1 cellular context compared by ENCODE assay signal in genomic region chr6:158633127-158633526, GRCh38.
TF ChIP-seq lines count a peak whose summit lies in the region.

No MANE protein-coding gene starts in this region.

TF ChIP-seq in GM12878, 131 proteins besides CTCF, POLR2A, EP300 and RAD21:
- TF ChIP-seq IRF5 (IDR thresholded peaks at IDR 0.05; ENCODE audit: borderline replicate concordance), result no peak
- no peak for TF ChIP-seq FOXK2 (IDR thresholded peaks at IDR 0.05)
- no peak for TF ChIP-seq HDAC2 (IDR thresholded peaks at IDR 0.05)
- TF ChIP-seq BRCA1 (IDR thresholded peaks at IDR 0.05; ENCODE audit: low read depth, low read length), result no peak
- no peak for TF ChIP-seq NFXL1 (IDR thresholded peaks at IDR 0.05; ENCODE audit: borderline replicate concordance)
- TF ChIP-seq BCL3 (IDR thresholded peaks at IDR 0.05; ENCODE audit: borderline replicate concordance, insufficient read depth, low read depth, low read length, poor library complexity, severe bottlenecking), result no peak
- no peak for TF ChIP-seq IRF3 (IDR thresholded peaks at IDR 0.05)
- TF ChIP-seq HCFC1 (IDR thresholded peaks at IDR 0.05; ENCODE audit: low read length), result no peak
- no peak for TF ChIP-seq MEF2A (IDR thresholded peaks at IDR 0.05; ENCODE audit: insufficient read depth, low read depth, low read length)
- TF ChIP-seq ZSCAN29 (IDR thresholded peaks at IDR 0.05), result no peak
- TF ChIP-seq CBX5 (IDR thresholded peaks at IDR 0.05; ENCODE audit: low read depth), result no peak
- no peak for TF ChIP-seq NFIC (IDR thresholded peaks at IDR 0.05; ENCODE audit: low read depth, low read length)
- no peak for TF ChIP-seq ZNF217 (IDR thresholded peaks at IDR 0.05)
- TF ChIP-seq NFYA (IDR thresholded peaks at IDR 0.05; ENCODE audit: borderline replicate concordance, low read depth, low read length), result no peak
- TF ChIP-seq E2F8 (IDR thresholded peaks at IDR 0.05; ENCODE audit: low read depth, partially characterized antibody), result no peak
- TF ChIP-seq RUNX3 (IDR thresholded peaks at IDR 0.05; ENCODE audit: low read length), result no peak
